8 cellular contexts compared by ENCODE assay signal in genomic region chr19:7799640-7800355, GRCh38. TPM values are rescaled to one million over a fixed set of nuclear protein-coding genes. Genes with fewer than 3 reads are reported as not detected.
DNase-seq lines count a peak whose midpoint lies in the region; ATAC-seq and TF ChIP-seq lines count a peak whose summit lies in the region.

No MANE protein-coding gene starts in this region.

- no peaks in the 10 kb centered on the region for H3K27me3 ChIP-seq in colonic mucosa

- peak; percentile 74 for TF ChIP-seq CTCF in 22Rv1 (IDR thresholded peaks at IDR 0.05)
- peak; percentile 62 for TF ChIP-seq CTCF in colonic mucosa (IDR thresholded peaks at IDR 0.05)

- no peak overlapping the region for H3K4me3 ChIP-seq in colonic mucosa

- H3K4me1 ChIP-seq in colonic mucosa = no peaks in the 10 kb centered on the region

- no peaks in the 10 kb centered on the region for H3K9me3 ChIP-seq in colonic mucosa

- peak; percentile 35 for DNase-seq in GM19238 (ENCODE audit: insufficient read length, low spot score)
- DNase-seq in NCI-H2196 treated with DMSO at 0.1 percent for 48 hours (lab: John Stamatoyannopoulos, UW; ENCODE audit: unreplicated experiment) = peak; percentile 60
- peak; percentile 34 for DNase-seq in activated CD4-positive, alpha-beta T cell treated with anti-CD3 and anti-CD28 coated beads for 1 hour
- peak; percentile 81 for DNase-seq in colonic mucosa
- DNase-seq in kidney glomerular epithelial cell (lab: John Stamatoyannopoulos, UW) = peak; percentile 49
- peak; percentile 14 to 43 for DNase-seq in stimulated activated CD4-positive, alpha-beta T cell treated with anti-CD3 and anti-CD28 coated beads, Interleukin-1b, Interleukin-23, amount 100 ng/mL, for 1 hour (ENCODE audit: low read depth in 2 of 2)

- no peak for ATAC-seq in GM21786 (IDR thresholded peaks at IDR 0.05; ENCODE audit: unreplicated experiment)

- no peak overlapping the region for H3K9ac ChIP-seq in colonic mucosa (ENCODE audit: low read depth in 2 of 2, low read length in 2 of 2)

- no peaks in the 10 kb centered on the region for H3K36me3 ChIP-seq in colonic mucosa

- H3K27ac ChIP-seq in 22Rv1 (no peak overlapping the region), colonic mucosa (no peak overlapping the region)

- intact Hi-C loops in colonic mucosa (cut with DNase I) = loop anchor here (2.0 to 5.0 kb wide), 3 partner anchors 117 to 447 kb away; no protein-coding TSS in a partner anchor

RNA-seq across cellular contexts. Expression of gene EVI5L, which starts 30.2 kb away (rescaled TPM):
- total RNA-seq in colonic mucosa = 10 to 100 TPM; 10.6 to 12.0 TPM

RNA-seq across cellular contexts. Expression of gene CLEC4M, which starts 36.8 kb away (rescaled TPM):
- not detected for total RNA-seq in colonic mucosa

RNA-seq across cellular contexts. Expression of gene CD209, which starts 52.5 kb away (rescaled TPM):
- 10 to 100 TPM in 1 of 2 donors, 1 to 10 TPM in 1; 4.0 to 12.1 TPM for total RNA-seq in colonic mucosa

Comparison
In these comparisons a context has a peak if more than half of its experiments do, and no peak if none do; other contexts are left out.
1. DNase-seq: peak in every context shown above with its lines; median percentile 81 in colonic mucosa; 60 in NCI-H2196 treated with DMSO at 0.1 percent for 48 hours; 49 in kidney glomerular epithelial cell; 35 in GM19238; 34 in activated CD4-positive, alpha-beta T cell treated with anti-CD3 and anti-CD28 coated beads for 1 hour; 28 in stimulated activated CD4-positive, alpha-beta T cell treated with anti-CD3 and anti-CD28 coated beads, Interleukin-1b, Interleukin-23, amount 100 ng/mL, for 1 hour.